27 cellular contexts compared by ENCODE assay signal in the genomic region with DNA sequence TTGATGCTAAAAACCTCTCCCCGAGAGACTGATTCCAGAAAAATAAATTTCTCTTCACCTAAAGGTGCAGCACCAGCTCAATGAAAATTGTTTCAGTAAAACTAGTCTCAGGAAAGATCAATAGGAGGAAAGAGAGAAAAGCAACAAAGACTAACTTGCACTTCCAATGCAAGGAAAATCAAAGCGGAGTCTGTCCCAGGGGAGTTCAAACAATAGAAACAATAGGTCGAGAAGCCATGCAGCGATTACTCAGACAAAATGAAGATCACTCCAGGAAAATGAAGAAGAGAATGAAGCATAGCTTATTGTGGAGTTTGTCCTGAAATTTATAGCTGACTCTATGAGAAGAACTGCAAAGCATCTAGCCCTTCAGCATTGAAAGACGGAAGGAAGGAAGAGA.
"Had no signal": no experiment of that assay in that cellular context is flagged by ENCODE, and none has a peak within 500 bp of the region (broad histone marks: within the 10 kb centered on the region; RNA-seq: fewer than 3 reads in every experiment).

No MANE protein-coding gene starts in this region.

- H3K4me1 Mint-ChIP-seq: activated CD4-positive, alpha-beta memory T cell treated with anti-CD3 and anti-CD28 coated beads, Interleukin-2, amount 10 ng/mL, durations not matched to agents 7 days and 5 days; activated CD4-positive, alpha-beta T cell treated with anti-CD3 and anti-CD28 coated beads for 36 hours; activated T-helper 17 cell treated with anti-CD3 and anti-CD28 coated beads, Interleukin-2, amount 50 U/mL, for 72 hours had no signal

- H3K4me1 ChIP-seq: SJCRH30 had no signal

- H3K4me3 ChIP-seq: SJCRH30 had no signal

- H3K27me3 Mint-ChIP-seq: brain had no signal

- ATAC-seq: activated CD4-positive, alpha-beta T cell treated with anti-CD3 and anti-CD28 coated beads for 36 hours; activated T-helper 17 cell treated with anti-CD3 and anti-CD28 coated beads, Interleukin-2, amount 50 U/mL, for 72 hours; Panc1 had no signal

- H3K9me3 Mint-ChIP-seq: activated CD4-positive, alpha-beta memory T cell treated with anti-CD3 and anti-CD28 coated beads, Interleukin-2, amount 10 ng/mL, durations not matched to agents 7 days and 5 days; activated naive CD4-positive, alpha-beta T cell treated with anti-CD3 and anti-CD28 coated beads for 36 hours; activated T-helper 17 cell treated with anti-CD3 and anti-CD28 coated beads, Interleukin-2, amount 50 U/mL, for 72 hours had no signal

- H3K27ac Mint-ChIP-seq: activated CD4-positive, alpha-beta memory T cell treated with anti-CD3 and anti-CD28 coated beads, Interleukin-2, amount 10 ng/mL, durations not matched to agents 7 days and 5 days; activated CD4-positive, alpha-beta T cell treated with anti-CD3 and anti-CD28 coated beads for 36 hours; activated naive CD4-positive, alpha-beta T cell treated with anti-CD3 and anti-CD28 coated beads for 36 hours; activated naive CD8-positive, alpha-beta T cell; activated T-helper 17 cell treated with anti-CD3 and anti-CD28 coated beads, Interleukin-2, amount 50 U/mL, for 72 hours had no signal

- H3K9me3 ChIP-seq: SJCRH30, SK-N-SH had no signal

- H3K4me3 Mint-ChIP-seq: activated CD4-positive, alpha-beta memory T cell treated with anti-CD3 and anti-CD28 coated beads, Interleukin-2, amount 10 ng/mL, durations not matched to agents 7 days and 5 days; activated CD4-positive, alpha-beta T cell treated with anti-CD3 and anti-CD28 coated beads for 36 hours; activated naive CD4-positive, alpha-beta T cell treated with anti-CD3 and anti-CD28 coated beads for 36 hours; activated naive CD8-positive, alpha-beta T cell; activated T-helper 17 cell treated with anti-CD3 and anti-CD28 coated beads, Interleukin-2, amount 50 U/mL, for 72 hours; brain had no signal

- H3K27ac ChIP-seq: SJCRH30, VCaP had no signal

- H3K36me3 ChIP-seq: SJCRH30 had no signal

- H3K36me3 Mint-ChIP-seq: brain had no signal

- H3K27me3 ChIP-seq: SJCRH30 had no signal

- DNase-seq: activated CD4-positive, alpha-beta memory T cell treated with anti-CD3 and anti-CD28 coated beads, Interleukin-2, amount 10 ng/mL, durations not matched to agents 7 days and 5 days; activated CD4-positive, alpha-beta T cell treated with anti-CD3 and anti-CD28 coated beads for 36 hours; activated CD4-positive, alpha-beta T cell treated with anti-CD3 and anti-CD28 coated beads, Interleukin-2, amount 50 U/mL, for 1 hour; activated gamma-delta T cell; activated naive CD4-positive, alpha-beta T cell treated with anti-CD3 and anti-CD28 coated beads for 36 hours; activated T-cell treated with anti-CD3 and anti-CD28 coated beads for 4 hours; activated T-cell treated with anti-CD3 and anti-CD28 coated beads, Interleukin-2, amount 50 U/mL, for 48 hours; amygdala; IMR-90; NCI-H1092 treated with DMSO at 0.1 percent for 48 hours; NCI-H1417 treated with DMSO at 0.1 percent for 48 hours; NCI-H1694; NCI-H2029 treated with DMSO at 0.1 percent for 48 hours; NCI-H2171 treated with DMSO at 0.1 percent for 48 hours; NCI-H345; NCI-H510A; NCI-H526 treated with DMSO at 0.1 percent for 48 hours; NK-92 treated with Interleukin-12 subunit alpha and Interleukin-12 subunit beta, amount 100 ng/mL, for 24 hours; RPMI8226; SJCRH30; SK-N-SH; T-helper 1 cell had no signal
